In genomic region chr2:137944714-137945113, GRCh38 we compare ENCODE assay signal across 25 cellular contexts. TPM values are rescaled to one million over a fixed set of nuclear protein-coding genes. Genes with fewer than 3 reads are reported as not detected.
"Had no signal": no experiment of that assay in that cellular context is flagged by ENCODE, and none has a peak within 500 bp of the region (broad histone marks: within the 10 kb centered on the region; RNA-seq: fewer than 3 reads in every experiment).

No MANE protein-coding gene starts in this region.

- H3K9ac ChIP-seq: neural progenitor cell, parathyroid adenoma had no signal

- H3K4me2 ChIP-seq: hepatocyte, neural progenitor cell had no signal

- H3K36me3 ChIP-seq: colonic mucosa, gastroesophageal sphincter, heart left ventricle, left lung, neural progenitor cell, right atrium auricular region, sigmoid colon, thoracic aorta, tibial nerve, vagina had no signal

- H3K36me3 Mint-ChIP-seq: naive B cell; natural killer cell treated with Interleukin-12 subunit alpha and Interleukin-12 subunit beta and Interleukin-15 and Interleukin-18, amount 100 ng/mL, for 72 hours; neural progenitor cell; stimulated activated memory B cell treated with anti-CD40 and anti-IgM and Interleukin-4, amounts not matched to agents 10 μg/mL and 1 μg/mL and 100 μg/mL, for 72 hours had no signal

- H3K79me2 ChIP-seq: hepatocyte, parathyroid adenoma had no signal

- H3K4me1 Mint-ChIP-seq: naive B cell had no signal

- H3K27me3 ChIP-seq: colonic mucosa, foreskin keratinocyte, gastroesophageal sphincter, heart left ventricle, hepatocyte, left lung, neural progenitor cell, right atrium auricular region, sigmoid colon, tibial nerve, vagina had no signal

- H3K27ac Mint-ChIP-seq: dendritic cell treated with granulocyte-macrophage colony-stimulating factor and Interleukin-4, amounts not matched to agents 40 ng/mL and 50 ng/mL, for 4 days; endodermal cell; naive B cell; natural killer cell treated with Interleukin-12 subunit alpha and Interleukin-12 subunit beta and Interleukin-15 and Interleukin-18, amount 100 ng/mL, for 72 hours; neural progenitor cell; stimulated activated memory B cell treated with anti-CD40 and anti-IgM and Interleukin-4, amounts not matched to agents 10 μg/mL and 1 μg/mL and 100 μg/mL, for 72 hours; stimulated activated naive CD8-positive, alpha-beta T cell treated with anti-CD3 and anti-CD28 coated beads, Interleukin-15, Interleukin-2, amounts not matched to agents 100 ng/mL and 50 ng/mL, for 24 hours had no signal

- H3K4me1 ChIP-seq: foreskin keratinocyte, gastroesophageal sphincter, heart left ventricle, left lung, parathyroid adenoma, right atrium auricular region, sigmoid colon, tibial nerve, vagina had no signal

- DNase-seq: colonic mucosa; effector CD8-positive, alpha-beta T cell; endodermal cell; foreskin keratinocyte; heart left ventricle; kidney; left cardiac atrium; left lung; naive B cell; sigmoid colon; stimulated activated CD4-positive, alpha-beta T cell treated with anti-CD3 and anti-CD28 coated beads, Interleukin-4, amount 100 ng/mL, for 4 hours had no signal

- H3K4me3 Mint-ChIP-seq: dendritic cell treated with granulocyte-macrophage colony-stimulating factor and Interleukin-4, amounts not matched to agents 40 ng/mL and 50 ng/mL, for 4 days; endodermal cell; naive B cell; natural killer cell treated with Interleukin-12 subunit alpha and Interleukin-12 subunit beta and Interleukin-15 and Interleukin-18, amount 100 ng/mL, for 72 hours; neural progenitor cell; stimulated activated memory B cell treated with anti-CD40 and anti-IgM and Interleukin-4, amounts not matched to agents 10 μg/mL and 1 μg/mL and 100 μg/mL, for 72 hours; stimulated activated naive CD8-positive, alpha-beta T cell treated with anti-CD3 and anti-CD28 coated beads, Interleukin-15, Interleukin-2, amounts not matched to agents 100 ng/mL and 50 ng/mL, for 24 hours had no signal

- H3K27me3 Mint-ChIP-seq: dendritic cell treated with granulocyte-macrophage colony-stimulating factor and Interleukin-4, amounts not matched to agents 40 ng/mL and 50 ng/mL, for 4 days; natural killer cell treated with Interleukin-12 subunit alpha and Interleukin-12 subunit beta and Interleukin-15 and Interleukin-18, amount 100 ng/mL, for 72 hours; progenitor cell of endocrine pancreas had no signal

- H3K27ac ChIP-seq: colonic mucosa, epithelial cell of prostate, foreskin keratinocyte, gastroesophageal sphincter, heart left ventricle, hepatocyte, left lung, neural progenitor cell, parathyroid adenoma, right atrium auricular region, sigmoid colon, thoracic aorta, tibial nerve, vagina had no signal

- H3K9me3 Mint-ChIP-seq: dendritic cell treated with granulocyte-macrophage colony-stimulating factor and Interleukin-4, amounts not matched to agents 40 ng/mL and 50 ng/mL, for 4 days; endodermal cell; naive B cell; natural killer cell treated with Interleukin-12 subunit alpha and Interleukin-12 subunit beta and Interleukin-15 and Interleukin-18, amount 100 ng/mL, for 72 hours; neural progenitor cell; stimulated activated memory B cell treated with anti-CD40 and anti-IgM and Interleukin-4, amounts not matched to agents 10 μg/mL and 1 μg/mL and 100 μg/mL, for 72 hours; stimulated activated naive CD8-positive, alpha-beta T cell treated with anti-CD3 and anti-CD28 coated beads, Interleukin-15, Interleukin-2, amounts not matched to agents 100 ng/mL and 50 ng/mL, for 24 hours had no signal

- H3K4me3 ChIP-seq: colonic mucosa, gastroesophageal sphincter, heart left ventricle, hepatocyte, left lung, neural progenitor cell, right atrium auricular region, sigmoid colon, thoracic aorta, tibial nerve, vagina had no signal

RNA-seq across cellular contexts. Expression of gene HNMT, which starts 19.6 kb away (rescaled TPM):
- total RNA-seq: natural killer cell treated with Interleukin-12 subunit alpha and Interleukin-12 subunit beta and Interleukin-15 and Interleukin-18, amount 100 ng/mL, for 72 hours had no signal
